Comparison of ENCODE assay signal across 18 cellular contexts in genomic region chr7:144470052-144470451, GRCh38.
A peak's percentile ranks its signal among the peaks of the same experiment; 100 is the strongest.
DNase-seq lines count a peak whose midpoint lies in the region; ATAC-seq and FAIRE-seq lines count a peak whose summit lies in the region.
"Had no signal": no experiment of that assay in that cellular context is flagged by ENCODE, and none has a peak within 500 bp of the region (broad histone marks: within the 10 kb centered on the region; RNA-seq: fewer than 3 reads in every experiment).

No MANE protein-coding gene starts in this region.

- no peak overlapping the region for H3K4me3 Mint-ChIP-seq in activated T-cell treated with anti-CD3 and anti-CD28 coated beads, Interleukin-2, amount 50 U/mL, for 72 hours
- H3K4me3 Mint-ChIP-seq in activated T-cell treated with anti-CD3 and anti-CD28 coated beads, Interleukin-2, amount 50 U/mL, for 4 hours = no peak overlapping the region
- H3K4me3 Mint-ChIP-seq: B cell; CD4-positive, alpha-beta T cell; GM23338 had no signal

- no peak for ATAC-seq in activated T-cell treated with anti-CD3 and anti-CD28 coated beads, Interleukin-2, amount 50 U/mL, for 72 hours (replicated peaks in 1 of 2)
- no peak for ATAC-seq in activated T-cell treated with anti-CD3 and anti-CD28 coated beads, Interleukin-2, amount 50 U/mL, for 4 hours
- no peak for ATAC-seq in GM21619 (IDR thresholded peaks at IDR 0.05; ENCODE audit: unreplicated experiment)
- ATAC-seq: GM12878, GM23338 had no signal

- FAIRE-seq in RCC 7860 (lab: Jason Lieb, UNC) = no peak
- FAIRE-seq: GM12878, GM18507, GM19239 had no signal

- H3K27me3 Mint-ChIP-seq in activated T-cell treated with anti-CD3 and anti-CD28 coated beads, Interleukin-2, amount 50 U/mL, for 72 hours (ENCODE audit: low read depth) = no peaks in the 10 kb centered on the region
- no peaks in the 10 kb centered on the region for H3K27me3 Mint-ChIP-seq in activated T-cell treated with anti-CD3 and anti-CD28 coated beads, Interleukin-2, amount 50 U/mL, for 4 hours (ENCODE audit: low read depth)
- H3K27me3 Mint-ChIP-seq: B cell; CD4-positive, alpha-beta T cell had no signal

- no peak for DNase-seq in activated T-cell treated with anti-CD3 and anti-CD28 coated beads, Interleukin-2, amount 50 U/mL, for 72 hours
- no peak for DNase-seq in activated T-cell treated with anti-CD3 and anti-CD28 coated beads, Interleukin-2, amount 50 U/mL, for 4 hours
- DNase-seq in RCC 7860 (ENCODE audit: low spot score) = peak; percentile 17
- DNase-seq in iris pigment epithelial cell (ENCODE audit: low read depth) = peak; percentile 34
- peak; percentile 8 for DNase-seq in stromal cell of bone marrow (ENCODE audit: low read depth)
- no peak for DNase-seq in ureter (ENCODE audit: low spot score)
- no peak for DNase-seq in cerebellar nuclear complex (lab: John Stamatoyannopoulos, UW)
- DNase-seq: 8988T; C1 segment of cervical spinal cord; CD4-positive, alpha-beta T cell; DMS79; H7 had no signal

- H3K27ac Mint-ChIP-seq in activated T-cell treated with anti-CD3 and anti-CD28 coated beads, Interleukin-2, amount 50 U/mL, for 72 hours = peak overlapping the region; percentile 40
- H3K27ac Mint-ChIP-seq: B cell; CD4-positive, alpha-beta T cell; GM23338 had no signal

- H3K4me1 Mint-ChIP-seq in activated T-cell treated with anti-CD3 and anti-CD28 coated beads, Interleukin-2, amount 50 U/mL, for 72 hours (ENCODE audit: low read depth) = no peaks in the 10 kb centered on the region
- H3K4me1 Mint-ChIP-seq in activated T-cell treated with anti-CD3 and anti-CD28 coated beads, Interleukin-2, amount 50 U/mL, for 4 hours (ENCODE audit: low read depth) = no peaks in the 10 kb centered on the region

- H3K36me3 Mint-ChIP-seq in activated T-cell treated with anti-CD3 and anti-CD28 coated beads, Interleukin-2, amount 50 U/mL, for 72 hours (ENCODE audit: insufficient read depth in 2 of 2) = peaks cover 4 to 7% of the 10 kb centered on the region in 2 donors
- peaks cover 23% of the 10 kb centered on the region for H3K36me3 Mint-ChIP-seq in activated T-cell treated with anti-CD3 and anti-CD28 coated beads, Interleukin-2, amount 50 U/mL, for 4 hours (ENCODE audit: insufficient read depth)

- peaks cover 6 to 8% of the 10 kb centered on the region in 2 donors for H3K9me3 Mint-ChIP-seq in activated T-cell treated with anti-CD3 and anti-CD28 coated beads, Interleukin-2, amount 50 U/mL, for 72 hours
- H3K9me3 Mint-ChIP-seq in activated T-cell treated with anti-CD3 and anti-CD28 coated beads, Interleukin-2, amount 50 U/mL, for 4 hours = peaks cover 19% of the 10 kb centered on the region

Comparison
In these comparisons a context has a peak if more than half of its experiments do, and no peak if none do; other contexts are left out.
1. DNase-seq: peak in RCC 7860 (single experiment), iris pigment epithelial cell (single experiment) and stromal cell of bone marrow (single experiment); none in activated T-cell treated with anti-CD3 and anti-CD28 coated beads, Interleukin-2, amount 50 U/mL, for 72 hours (0 of 2), activated T-cell treated with anti-CD3 and anti-CD28 coated beads, Interleukin-2, amount 50 U/mL, for 4 hours (single experiment), ureter (single experiment) and cerebellar nuclear complex (0 of 2).